ENCODE assay signal across 17 cellular contexts in the genomic region with DNA sequence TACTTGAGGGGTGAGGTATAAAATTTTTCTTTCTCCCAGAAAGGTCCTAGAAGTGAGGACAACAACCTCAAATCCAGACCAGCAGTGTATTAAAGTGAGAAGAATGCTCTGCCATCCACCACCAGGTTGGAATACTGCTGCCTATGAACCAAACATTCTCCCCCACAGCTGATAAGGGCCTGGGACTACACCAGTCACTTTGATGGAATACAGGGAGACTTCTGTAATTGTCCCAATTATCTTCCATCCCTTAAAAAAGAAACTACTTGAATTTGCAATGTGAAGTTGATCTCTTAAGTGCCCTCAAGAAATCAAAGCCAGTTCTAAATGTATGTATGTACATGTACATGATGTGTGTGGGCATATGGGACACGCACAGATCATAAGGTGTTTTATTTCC. TPM values are rescaled to one million over a fixed set of nuclear protein-coding genes. Genes with fewer than 3 reads are reported as not detected.
DNase-seq lines count a peak whose midpoint lies in the region; ATAC-seq and TF ChIP-seq lines count a peak whose summit lies in the region.
"Had no signal": no experiment of that assay in that cellular context is flagged by ENCODE, and none has a peak within 500 bp of the region (broad histone marks: within the 10 kb centered on the region; RNA-seq: fewer than 3 reads in every experiment).

No MANE protein-coding gene starts in this region.

- 71% methylated on average over 1 of the region's 1 CpG; no CpG with 5 or more reads in 1 of the 2 experiments for WGBS in mesodermal cell (ENCODE audit: insufficient coverage in 2 of 2), 2 experiments
- 33 to 57% methylated on average over 1 of the region's 1 CpG for WGBS in body of pancreas, 2 donors

- peaks cover 50% of the 10 kb centered on the region for H3K27me3 ChIP-seq in CD4-positive, CD25-positive, alpha-beta regulatory T cell (ENCODE audit: control insufficient read depth, insufficient read depth, low read length)
- no peaks in the 10 kb centered on the region for H3K27me3 ChIP-seq in PC-9 (ENCODE audit: insufficient read depth, low read depth)
- H3K27me3 ChIP-seq in body of pancreas = peaks cover 0 to 34% of the 10 kb centered on the region in 2 donors
- H3K27me3 ChIP-seq: SJSA1 had no signal

- BruUV-seq in PC-9 (replicated peaks; lab: Mats Ljungman, UMichigan) = no TSS peak

- H3K9me2 ChIP-seq in PC-9 (ENCODE audit: insufficient read depth) = no peaks in the 10 kb centered on the region

- H3K9me3 ChIP-seq in CD4-positive, CD25-positive, alpha-beta regulatory T cell (ENCODE audit: control insufficient read depth in 2 of 2, low read length in 2 of 2) = no peaks in the 10 kb centered on the region
- H3K9me3 ChIP-seq in PC-9 (ENCODE audit: insufficient read depth, low read depth) (no peaks in the 10 kb centered on the region), mesodermal cell (ENCODE audit: control insufficient read depth, low read length) (no peaks in the 10 kb centered on the region), body of pancreas (no peaks in the 10 kb centered on the region)

- peaks cover 13% of the 10 kb centered on the region for H3K4me1 ChIP-seq in CD4-positive, CD25-positive, alpha-beta regulatory T cell (ENCODE audit: control insufficient read depth, insufficient read depth, low read length, poor library complexity, severe bottlenecking)
- H3K4me1 ChIP-seq in PC-9 (replicated peaks; ENCODE audit: insufficient read depth) (peaks cover 20% of the 10 kb centered on the region), mesodermal cell (ENCODE audit: control insufficient read depth, insufficient read depth, low read length, poor library complexity, severe bottlenecking) (peaks cover 27% of the 10 kb centered on the region), body of pancreas (peaks cover 9% of the 10 kb centered on the region)

- CTCF ChIA-PET in PC-9 (lab: Charles Lee) = no interaction called here

- no peak overlapping the region for H3K27ac Mint-ChIP-seq in CD4-positive, CD25-positive, alpha-beta regulatory T cell
- no peak overlapping the region for H3K27ac Mint-ChIP-seq in stimulated activated naive B cell treated with anti-CD40 and anti-IgM and Interleukin-4, amounts not matched to agents 10 μg/mL and 1 μg/mL and 100 μg/mL, for 72 hours
- H3K27ac Mint-ChIP-seq: CD4-positive, alpha-beta memory T cell had no signal

- TF ChIP-seq CTCF in PC-9 (conservative IDR thresholded peaks at IDR 0.05) = no peak
- TF ChIP-seq CTCF in fibroblast of villous mesenchyme (IDR thresholded peaks at IDR 0.05; ENCODE audit: insufficient read depth, low read depth, low read length) = no peak
- no peak for TF ChIP-seq CTCF in body of pancreas (IDR thresholded peaks at IDR 0.05)

- H3K4me1 Mint-ChIP-seq in CD4-positive, CD25-positive, alpha-beta regulatory T cell = peaks cover 10 to 27% (median 21%) of the 10 kb centered on the region in 4 donors
- H3K4me1 Mint-ChIP-seq in stimulated activated naive B cell treated with anti-CD40 and anti-IgM and Interleukin-4, amounts not matched to agents 10 μg/mL and 1 μg/mL and 100 μg/mL, for 72 hours = peaks cover 4 to 7% of the 10 kb centered on the region in 2 donors

- H3K4me2 ChIP-seq in PC-9 = no peak overlapping the region

- intact Hi-C loops in PC-9 (cut with micrococcal nuclease; ENCODE audit: unreplicated experiment) = no loop called here
- intact Hi-C loops in body of pancreas (cut with DNase I) = no loop called here

- ATAC-seq in CD4-positive, CD25-positive, alpha-beta regulatory T cell (ENCODE audit: low read depth in 2 of 2) = no peak
- no peak for ATAC-seq in stimulated activated naive B cell treated with anti-CD40 and anti-IgM and Interleukin-4, amounts not matched to agents 10 μg/mL and 1 μg/mL and 100 μg/mL, for 72 hours (replicated peaks)
- ATAC-seq in body of pancreas = no peak
- ATAC-seq in activated CD4-positive, CD25-positive, alpha-beta regulatory T cell treated with anti-CD3 and anti-CD28 coated beads, Interleukin-2, amount 50 U/mL, for 24 hours = no peak

- H3K36me3 Mint-ChIP-seq in CD4-positive, CD25-positive, alpha-beta regulatory T cell = no peaks in the 10 kb centered on the region
- peaks cover 0 to 3% of the 10 kb centered on the region in 2 donors for H3K36me3 Mint-ChIP-seq in stimulated activated naive B cell treated with anti-CD40 and anti-IgM and Interleukin-4, amounts not matched to agents 10 μg/mL and 1 μg/mL and 100 μg/mL, for 72 hours
- H3K36me3 Mint-ChIP-seq: IgD-negative memory B cell had no signal

- peaks cover 76% of the 10 kb centered on the region for H3K27me3 Mint-ChIP-seq in CD4-positive, CD25-positive, alpha-beta regulatory T cell
- H3K27me3 Mint-ChIP-seq in stimulated activated naive B cell treated with anti-CD40 and anti-IgM and Interleukin-4, amounts not matched to agents 10 μg/mL and 1 μg/mL and 100 μg/mL, for 72 hours = peaks cover 56 to 67% of the 10 kb centered on the region in 2 donors

- POLR2A ChIA-PET in PC-9 (lab: Charles Lee; ENCODE audit: unreplicated experiment) = no interaction called here

- peak in 1 of 3 donors; percentile 37 for DNase-seq in CD4-positive, CD25-positive, alpha-beta regulatory T cell
- DNase-seq in PC-9 (no peak), fibroblast of villous mesenchyme (ENCODE audit: low read depth) (no peak), body of pancreas (no peak)
- no peak for DNase-seq in stimulated activated naive B cell treated with anti-CD40 and anti-IgM and Interleukin-4, amounts not matched to agents 10 μg/mL and 1 μg/mL and 100 μg/mL, for 72 hours
- DNase-seq: ACHN; CD4-positive, alpha-beta memory T cell; HCEC 1CT; Kasumi-1; NCI-H1105 treated with DMSO at 0.1 percent for 48 hours; NCI-H1694 treated with DMSO at 0.1 percent for 48 hours; NK-92 treated with Interleukin-12 subunit alpha and Interleukin-12 subunit beta, amount 100 ng/mL, for 24 hours had no signal

- no peaks in the 10 kb centered on the region for H4K20me1 ChIP-seq in PC-9 (ENCODE audit: insufficient read depth)

- H3K9me3 Mint-ChIP-seq in CD4-positive, CD25-positive, alpha-beta regulatory T cell = peaks cover 0 to 6% (median 0%) of the 10 kb centered on the region in 7 donors
- H3K9me3 Mint-ChIP-seq in stimulated activated naive B cell treated with anti-CD40 and anti-IgM and Interleukin-4, amounts not matched to agents 10 μg/mL and 1 μg/mL and 100 μg/mL, for 72 hours = peaks cover 0 to 1% of the 10 kb centered on the region in 2 donors

- H3K79me2 ChIP-seq in PC-9 (ENCODE audit: low read depth) = no peaks in the 10 kb centered on the region

- H3K4me3 Mint-ChIP-seq in CD4-positive, CD25-positive, alpha-beta regulatory T cell = peak overlapping the region in 2 of 4 donors; percentile 43 to 88
- no peak overlapping the region for H3K4me3 Mint-ChIP-seq in stimulated activated naive B cell treated with anti-CD40 and anti-IgM and Interleukin-4, amounts not matched to agents 10 μg/mL and 1 μg/mL and 100 μg/mL, for 72 hours

- peak overlapping the region; percentile 10; the same call in 1 of the 2 replicates for H2AFZ ChIP-seq in PC-9

- no peak overlapping the region for H3K27ac ChIP-seq in CD4-positive, CD25-positive, alpha-beta regulatory T cell (ENCODE audit: insufficient read depth, low read length, poor library complexity, severe bottlenecking)
- no peak overlapping the region for H3K27ac ChIP-seq in PC-9
- H3K27ac ChIP-seq in mesodermal cell (ENCODE audit: low read depth, low read length, severe bottlenecking) = no peak overlapping the region
- no peak overlapping the region for H3K27ac ChIP-seq in body of pancreas
- H3K27ac ChIP-seq: RWPE1, SJSA1 had no signal

- peak overlapping the region; percentile 42 for H3K4me3 ChIP-seq in CD4-positive, CD25-positive, alpha-beta regulatory T cell (ENCODE audit: low read depth, low read length)
- H3K4me3 ChIP-seq in PC-9 (no peak overlapping the region), fibroblast of villous mesenchyme (ENCODE audit: low read depth, low read length) (peak overlapping the region; percentile 83), mesodermal cell (ENCODE audit: extremely low read depth, insufficient read depth, low read length, poor library complexity, severe bottlenecking) (peak overlapping the region; percentile 65), body of pancreas (no peak overlapping the region)
- H3K4me3 ChIP-seq: SJSA1 had no signal

- no peaks in the 10 kb centered on the region for H3K36me3 ChIP-seq in CD4-positive, CD25-positive, alpha-beta regulatory T cell (ENCODE audit: control insufficient read depth, insufficient read depth, low read length)
- H3K36me3 ChIP-seq in PC-9 (ENCODE audit: low read depth) (no peaks in the 10 kb centered on the region), mesodermal cell (ENCODE audit: control insufficient read depth, insufficient read depth, low read length) (no peaks in the 10 kb centered on the region), body of pancreas (replicated peaks in 1 of 2; ENCODE audit: insufficient read depth in 1 of 2, low read depth in 2 of 2) (no peaks in the 10 kb centered on the region)

- TF ChIP-seq POLR2A in body of pancreas (IDR thresholded peaks at IDR 0.05) = no peak

- H3F3A ChIP-seq in PC-9 (ENCODE audit: insufficient read depth, low read depth) = no peaks in the 10 kb centered on the region

RNA-seq across cellular contexts. Expression of gene TBX20, which starts 3.0 kb away (rescaled TPM):
- 1.5 TPM for total RNA-seq in CD4-positive, CD25-positive, alpha-beta regulatory T cell
- under 1 TPM in 1 of 4 donors, not detected in 3; 0.12 TPM for polyA plus RNA-seq in CD4-positive, CD25-positive, alpha-beta regulatory T cell
- total RNA-seq in PC-9 (2021) = 1.1 and 1.7 TPM in 2 replicates
- total RNA-seq in fibroblast of villous mesenchyme = 1.3 and 2.6 TPM in 2 replicates
- 18.8 TPM for polyA plus RNA-seq in mesodermal cell (2013, experiment 1 of 2)
- 20.6 TPM for polyA plus RNA-seq in mesodermal cell (2013, experiment 2 of 2)
- not detected for total RNA-seq in body of pancreas
- total RNA-seq: CD4-positive, alpha-beta memory T cell had no signal
- polyA plus RNA-seq: CD4-positive, alpha-beta memory T cell; IgD-negative memory B cell had no signal

Comparison
In these comparisons a context has a peak if more than half of its experiments do, and no peak if none do; other contexts are left out.
1. H3K4me3 ChIP-seq: peak in CD4-positive, CD25-positive, alpha-beta regulatory T cell (single experiment), fibroblast of villous mesenchyme (single experiment) and mesodermal cell (single experiment); none in PC-9 (single experiment) and body of pancreas (0 of 2).